Comparison of ENCODE assay signal across 8 cellular contexts in the genomic region with DNA sequence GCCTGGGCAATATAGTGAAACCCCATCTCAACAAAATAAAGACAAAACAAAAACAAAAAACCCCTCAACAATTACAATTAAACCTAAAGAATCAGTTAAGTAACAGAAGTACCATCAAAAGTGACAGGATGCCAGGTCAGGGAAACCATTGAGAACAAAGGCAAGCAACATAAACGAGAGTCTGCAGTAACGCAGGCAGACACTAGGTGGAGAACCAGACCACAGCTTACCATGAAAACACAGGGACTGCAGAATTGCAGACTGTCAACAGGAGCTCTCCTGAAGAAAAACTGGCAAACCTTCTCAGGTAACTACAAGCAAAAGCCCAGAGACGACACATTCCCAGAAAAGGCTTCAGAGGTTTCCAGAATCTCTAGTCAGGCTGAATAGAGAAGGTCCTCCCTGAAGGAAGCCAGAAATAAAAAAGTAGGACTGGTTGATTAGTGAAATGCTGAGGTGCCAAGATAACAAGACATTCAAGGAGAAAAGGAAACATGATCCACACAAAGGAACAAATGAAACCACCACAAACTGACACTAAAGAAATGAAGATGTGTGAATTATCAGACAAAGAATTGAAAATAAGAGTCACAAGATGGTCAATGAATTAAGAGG. TPM values are rescaled to one million over a fixed set of nuclear protein-coding genes. Genes with fewer than 3 reads are reported as not detected.
DNase-seq lines count a peak whose midpoint lies in the region; ATAC-seq and TF ChIP-seq lines count a peak whose summit lies in the region.

No MANE protein-coding gene starts in this region.

- CTCF ChIA-PET in activated CD4-positive, alpha-beta memory T cell treated with anti-CD3 and anti-CD28 coated beads for 36 hours (lab: Charles Lee) = interaction anchor here (0.6 to 1.7 kb wide), 9 partner anchors 165 to 551 kb away, joined by 3 to 8 read pairs (median 4); a partner anchor contains a TSS

- peak overlapping the region in 1 of 2 donors; percentile 20 for H3K4me3 Mint-ChIP-seq in CD14-positive monocyte
- peak overlapping the region; percentile 21 for H3K4me3 Mint-ChIP-seq in activated CD4-positive, alpha-beta memory T cell treated with anti-CD3 and anti-CD28 coated beads for 36 hours

- H3K36me3 ChIP-seq in lung (ENCODE audit: control insufficient read depth in 2 of 2, insufficient read depth in 2 of 2, low read length in 2 of 2) = peaks cover 2 to 3% of the 10 kb centered on the region in 2 donors

- peaks cover 3 to 10% of the 10 kb centered on the region in 2 donors for H3K4me1 ChIP-seq in lung (ENCODE audit: control insufficient read depth in 2 of 2, insufficient read depth in 2 of 2, low read length in 2 of 2)

- TF ChIP-seq CTCF in CD14-positive monocyte (IDR thresholded peaks at IDR 0.05) (peak; percentile 88), HL-60 (IDR thresholded peaks at IDR 0.05; ENCODE audit: insufficient read depth, low read length) (peak; percentile 88), dorsolateral prefrontal cortex (IDR thresholded peaks at IDR 0.05 in 54 of 56, conservative IDR thresholded peaks at IDR 0.05 in 2 of 56; ENCODE audit: low read depth in 1 of 56, partially characterized antibody in 56 of 56) (peak; percentile 63 to 96 (median 91)), lung (IDR thresholded peaks at IDR 0.05; ENCODE audit: control extremely low read depth, extremely low read depth) (peak; percentile 95)

- H3K27ac ChIP-seq in HL-60 (replicated peaks) (no peak overlapping the region), dorsolateral prefrontal cortex (peak overlapping the region in 28 of 59 donors; percentile 0 to 85 (median 44)), lung (ENCODE audit: low read depth in 1 of 2, low read length in 1 of 2) (no peak overlapping the region)

- H3K36me3 Mint-ChIP-seq in CD14-positive monocyte = peaks cover 10 to 33% of the 10 kb centered on the region in 2 donors
- peaks cover 49% of the 10 kb centered on the region for H3K36me3 Mint-ChIP-seq in activated CD4-positive, alpha-beta memory T cell treated with anti-CD3 and anti-CD28 coated beads for 36 hours

- peaks cover 23% of the 10 kb centered on the region for H3K4me1 Mint-ChIP-seq in CD14-positive monocyte
- peaks cover 32% of the 10 kb centered on the region for H3K4me1 Mint-ChIP-seq in activated CD4-positive, alpha-beta memory T cell treated with anti-CD3 and anti-CD28 coated beads for 36 hours (ENCODE audit: low read depth)

- H3K4me3 ChIP-seq in HL-60 (replicated peaks; ENCODE audit: insufficient read depth, low read length) = no peak overlapping the region
- H3K4me3 ChIP-seq in dorsolateral prefrontal cortex = no peak overlapping the region
- no peak overlapping the region for H3K4me3 ChIP-seq in lung

- DNase-seq in CD14-positive monocyte (ENCODE audit: low spot score) (peak; percentile 60), HL-60 (ENCODE audit: low read depth in 1 of 2, low spot score in 1 of 2) (peak; percentile 66 to 78), NCI-H82 (lab: John Stamatoyannopoulos, UW) (peak; percentile 75), dorsolateral prefrontal cortex (peak; percentile 58 to 91 (median 77)), lung (ENCODE audit: low spot score) (peak; percentile 72)
- peak; percentile 85 for DNase-seq in activated CD4-positive, alpha-beta memory T cell treated with anti-CD3 and anti-CD28 coated beads for 36 hours
- DNase-seq in stimulated activated CD8-positive, alpha-beta memory T cell treated with anti-CD3 and anti-CD28 coated beads, Interleukin-15, amount 100 ng/mL, for 1 hour (ENCODE audit: low read depth) = peak; percentile 60

- no peaks in the 10 kb centered on the region for H3K27me3 ChIP-seq in HL-60 (ENCODE audit: insufficient read depth, poor library complexity, severe bottlenecking)
- no peaks in the 10 kb centered on the region for H3K27me3 ChIP-seq in dorsolateral prefrontal cortex
- no peaks in the 10 kb centered on the region for H3K27me3 ChIP-seq in lung (ENCODE audit: control insufficient read depth, insufficient read depth)

- intact Hi-C loops in CD14-positive monocyte (cut with micrococcal nuclease) = loop anchor here (5.0 to 10.0 kb wide), 16 partner anchors 93 to 898 kb away; a partner anchor contains a TSS
- intact Hi-C loops in activated CD4-positive, alpha-beta memory T cell treated with anti-CD3 and anti-CD28 coated beads for 36 hours (cut with micrococcal nuclease) = loop anchor here (1.0 to 10.0 kb wide), 7 partner anchors 62 to 1491 kb away; a partner anchor contains a TSS
- intact Hi-C loops in dorsolateral prefrontal cortex (cut with DNase I) = loop anchor here (5.0 to 10.0 kb wide), 8 partner anchors 57 to 549 kb away; a partner anchor contains a TSS

- peaks cover 0 to 11% of the 10 kb centered on the region in 2 donors for H3K9me3 ChIP-seq in lung (ENCODE audit: control insufficient read depth in 2 of 2, insufficient read depth in 1 of 2, low read length in 1 of 2)

- peaks cover 3 to 11% (median 4%) of the 10 kb centered on the region in 3 donors for H3K27me3 Mint-ChIP-seq in CD14-positive monocyte (ENCODE audit: low read depth in 3 of 3)
- H3K27me3 Mint-ChIP-seq in activated CD4-positive, alpha-beta memory T cell treated with anti-CD3 and anti-CD28 coated beads for 36 hours = no peaks in the 10 kb centered on the region

- POLR2A ChIA-PET in activated CD4-positive, alpha-beta memory T cell treated with anti-CD3 and anti-CD28 coated beads for 36 hours (lab: Charles Lee) = interaction anchor here (1.0 kb wide), 1 partner anchor 199 kb away, joined by 3 read pairs; a partner anchor contains a TSS

- ATAC-seq in lung (ENCODE audit: insufficient read depth, low FRiP score) (no peak), GM21619 (IDR thresholded peaks at IDR 0.05; ENCODE audit: unreplicated experiment) (no peak)

- peaks cover 27 to 85% (median 71%) of the 10 kb centered on the region in 7 donors for H3K9me3 Mint-ChIP-seq in CD14-positive monocyte
- H3K9me3 Mint-ChIP-seq in activated CD4-positive, alpha-beta memory T cell treated with anti-CD3 and anti-CD28 coated beads for 36 hours = peaks cover 45% of the 10 kb centered on the region

- no peak overlapping the region for H3K27ac Mint-ChIP-seq in CD14-positive monocyte
- H3K27ac Mint-ChIP-seq in activated CD4-positive, alpha-beta memory T cell treated with anti-CD3 and anti-CD28 coated beads for 36 hours = peak overlapping the region; percentile 11

- 0 to 1% methylated on average over 3 of the region's 3 CpGs for WGBS in lung, 2 donors

RNA-seq across cellular contexts. Expression of a gene that starts 2.2 kb away (rescaled TPM):
- polyA plus RNA-seq in CD14-positive monocyte (under 1 TPM; 0.68 to 0.88 TPM), lung (1 to 10 TPM; 2.0 to 2.8 TPM)
- 1 to 10 TPM; 4.7 to 4.8 TPM for total RNA-seq in activated CD4-positive, alpha-beta memory T cell treated with anti-CD3 and anti-CD28 coated beads for 36 hours
- total RNA-seq in dorsolateral prefrontal cortex (10 to 100 TPM in 8 of 120 experiments, 1 to 10 TPM in 112; 2.3 to 13.6 (median 5.9) TPM), lung (1 to 10 TPM; 2.5 to 6.7 TPM)

RNA-seq across cellular contexts. Expression of a gene that starts 36.5 kb away (rescaled TPM):
- polyA plus RNA-seq in CD14-positive monocyte (1 to 10 TPM; 2.0 to 3.3 TPM), lung (1 to 10 TPM; 2.9 to 3.0 TPM)
- 1 to 10 TPM; 6.4 TPM for total RNA-seq in activated CD4-positive, alpha-beta memory T cell treated with anti-CD3 and anti-CD28 coated beads for 36 hours
- total RNA-seq in dorsolateral prefrontal cortex (10 to 100 TPM; 10.6 to 29.1 (median 17.1) TPM), lung (10 to 100 TPM; 11.5 to 17.9 TPM)

RNA-seq across cellular contexts. Expression of a gene that starts 59.3 kb away (rescaled TPM):
- polyA plus RNA-seq in CD14-positive monocyte (1 to 10 TPM in 1 of 2 donors, under 1 TPM in 1; 0.68 to 2.1 TPM), lung (1 to 10 TPM; 6.7 to 7.8 TPM)
- total RNA-seq in activated CD4-positive, alpha-beta memory T cell treated with anti-CD3 and anti-CD28 coated beads for 36 hours = 1 to 10 TPM; 4.6 to 4.9 TPM
- total RNA-seq in dorsolateral prefrontal cortex (10 to 100 TPM in 118 of 120 experiments, 1 to 10 TPM in 2; 8.9 to 29.8 (median 17.3) TPM), lung (10 to 100 TPM; 12.6 to 44.7 TPM)
